Comparison of ENCODE assay signal across 8 cellular contexts in genomic region chr9:4077499-4078102, GRCh38.
A peak's percentile ranks its signal among the peaks of the same experiment; 100 is the strongest.
DNase-seq lines count a peak whose midpoint lies in the region; ATAC-seq, FAIRE-seq and TF ChIP-seq lines count a peak whose summit lies in the region.

No MANE protein-coding gene starts in this region.

- peak; percentile 67 to 85 for TF ChIP-seq RAD21 in liver (IDR thresholded peaks at IDR 0.05)

- DNase-seq in DMS53 treated with DMSO at 0.1 percent for 48 hours (lab: John Stamatoyannopoulos, UW; ENCODE audit: unreplicated experiment) (peak; percentile 7), SW480 (ENCODE audit: low spot score) (peak; percentile 26), bronchial epithelial cell (ENCODE audit: low read depth) (peak; percentile 30), immature natural killer cell (no peak)
- DNase-seq in stimulated activated CD8-positive, alpha-beta memory T cell treated with anti-CD3 and anti-CD28 coated beads, Interleukin-4, amount 100 ng/mL, for 4 hours (ENCODE audit: low read depth in 2 of 2, low spot score in 1 of 2): peak; percentile 4

- H3K36me3 ChIP-seq in bronchial epithelial cell (ENCODE audit: control insufficient read depth, insufficient read depth, low read length) (no peaks in the 10 kb centered on the region), liver (ENCODE audit: control insufficient read depth in 4 of 4, insufficient read depth in 3 of 4, low read depth in 1 of 4, low read length in 3 of 4) (no peaks in the 10 kb centered on the region)

- no peaks in the 10 kb centered on the region for H3K4me1 Mint-ChIP-seq in immature natural killer cell

- TF ChIP-seq CTCF in bronchial epithelial cell (IDR thresholded peaks at IDR 0.05; ENCODE audit: insufficient read depth, low read length, severe bottlenecking): peak; percentile 71
- peak; percentile 51 for TF ChIP-seq CTCF in liver (IDR thresholded peaks at IDR 0.05; ENCODE audit: low read depth, low read length, missing input control)

- H3K9me3 ChIP-seq in liver (ENCODE audit: control insufficient read depth in 4 of 4, low read length in 3 of 4): no peaks in the 10 kb centered on the region

- H3K27me3 Mint-ChIP-seq in immature natural killer cell (ENCODE audit: low read depth in 3 of 3): peaks cover 2 to 7% (median 3%) of the 10 kb centered on the region in 3 donors

- H3K4me3 ChIP-seq in bronchial epithelial cell (ENCODE audit: low read depth, low read length): no peak overlapping the region
- H3K4me3 ChIP-seq in liver (ENCODE audit: low read depth in 1 of 3, low read length in 3 of 3): no peak overlapping the region

- no peak overlapping the region for H3K27ac ChIP-seq in liver (ENCODE audit: low read depth in 1 of 2, low read length in 2 of 2)

- no peak overlapping the region for H3K9ac ChIP-seq in liver (ENCODE audit: low read depth in 1 of 2, low read length in 2 of 2)

- H3K9me3 Mint-ChIP-seq in immature natural killer cell: no peaks in the 10 kb centered on the region

- 56% methylated on average over 6 of the region's 6 CpGs for WGBS in liver

- H3K27me3 ChIP-seq in bronchial epithelial cell (ENCODE audit: control insufficient read depth, insufficient read depth, low read length) (no peaks in the 10 kb centered on the region), liver (ENCODE audit: control insufficient read depth in 4 of 4, insufficient read depth in 4 of 4, low read length in 3 of 4) (no peaks in the 10 kb centered on the region)

- H3K4me1 ChIP-seq in liver (ENCODE audit: control insufficient read depth in 4 of 4, insufficient read depth in 4 of 4, low read length in 3 of 4): peaks cover 0 to 6% (median 3%) of the 10 kb centered on the region in 4 donors

- H3K36me3 Mint-ChIP-seq in immature natural killer cell: no peaks in the 10 kb centered on the region

- peak; percentile 72 for ATAC-seq in HG03175 (IDR thresholded peaks at IDR 0.05; ENCODE audit: unreplicated experiment)
- no peak for ATAC-seq in GM18870 (IDR thresholded peaks at IDR 0.05; ENCODE audit: unreplicated experiment)

- H3K27ac Mint-ChIP-seq in immature natural killer cell: no peak overlapping the region

- no peak overlapping the region for H3K4me3 Mint-ChIP-seq in immature natural killer cell

- FAIRE-seq in bronchial epithelial cell (lab: Jason Lieb, UNC): no peak

TF ChIP-seq in liver, 16 proteins besides CTCF, POLR2A, EP300 and RAD21:
- TF ChIP-seq HNF4A (conservative IDR thresholded peaks at IDR 0.05) (no peak), MAX (IDR thresholded peaks at IDR 0.05) (no peak), HNF4G (IDR thresholded peaks at IDR 0.05) (no peak), GABPA (IDR thresholded peaks at IDR 0.05 in 1 of 2, conservative IDR thresholded peaks at IDR 0.05 in 1 of 2) (no peak), TAF1 (conservative IDR thresholded peaks at IDR 0.05) (no peak), EGR1 (IDR thresholded peaks at IDR 0.05; ENCODE audit: low read depth in 2 of 2) (no peak), ZBTB33 (IDR thresholded peaks at IDR 0.05) (no peak), JUND (IDR thresholded peaks at IDR 0.05) (no peak), YY1 (IDR thresholded peaks at IDR 0.05) (no peak), SP1 (IDR thresholded peaks at IDR 0.05) (no peak), RXRA (IDR thresholded peaks at IDR 0.05) (no peak), FOXA1 (IDR thresholded peaks at IDR 0.05) (no peak), FOXA2 (IDR thresholded peaks at IDR 0.05) (no peak), ATF3 (IDR thresholded peaks at IDR 0.05) (no peak)
- TF ChIP-seq, protein P1, sequence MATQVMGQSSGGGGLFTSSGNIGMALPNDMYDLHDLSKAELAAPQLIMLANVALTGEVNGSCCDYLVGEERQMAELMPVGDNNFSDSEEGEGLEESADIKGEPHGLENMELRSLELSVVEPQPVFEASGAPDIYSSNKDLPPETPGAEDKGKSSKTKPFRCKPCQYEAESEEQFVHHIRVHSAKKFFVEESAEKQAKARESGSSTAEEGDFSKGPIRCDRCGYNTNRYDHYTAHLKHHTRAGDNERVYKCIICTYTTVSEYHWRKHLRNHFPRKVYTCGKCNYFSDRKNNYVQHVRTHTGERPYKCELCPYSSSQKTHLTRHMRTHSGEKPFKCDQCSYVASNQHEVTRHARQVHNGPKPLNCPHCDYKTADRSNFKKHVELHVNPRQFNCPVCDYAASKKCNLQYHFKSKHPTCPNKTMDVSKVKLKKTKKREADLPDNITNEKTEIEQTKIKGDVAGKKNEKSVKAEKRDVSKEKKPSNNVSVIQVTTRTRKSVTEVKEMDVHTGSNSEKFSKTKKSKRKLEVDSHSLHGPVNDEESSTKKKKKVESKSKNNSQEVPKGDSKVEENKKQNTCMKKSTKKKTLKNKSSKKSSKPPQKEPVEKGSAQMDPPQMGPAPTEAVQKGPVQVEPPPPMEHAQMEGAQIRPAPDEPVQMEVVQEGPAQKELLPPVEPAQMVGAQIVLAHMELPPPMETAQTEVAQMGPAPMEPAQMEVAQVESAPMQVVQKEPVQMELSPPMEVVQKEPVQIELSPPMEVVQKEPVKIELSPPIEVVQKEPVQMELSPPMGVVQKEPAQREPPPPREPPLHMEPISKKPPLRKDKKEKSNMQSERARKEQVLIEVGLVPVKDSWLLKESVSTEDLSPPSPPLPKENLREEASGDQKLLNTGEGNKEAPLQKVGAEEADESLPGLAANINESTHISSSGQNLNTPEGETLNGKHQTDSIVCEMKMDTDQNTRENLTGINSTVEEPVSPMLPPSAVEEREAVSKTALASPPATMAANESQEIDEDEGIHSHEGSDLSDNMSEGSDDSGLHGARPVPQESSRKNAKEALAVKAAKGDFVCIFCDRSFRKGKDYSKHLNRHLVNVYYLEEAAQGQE (IDR thresholded peaks at IDR 0.05): no peak

Comparison
In these comparisons a context has a peak if more than half of its experiments do, and no peak if none do; other contexts are left out.
1. DNase-seq: peak in DMS53 treated with DMSO at 0.1 percent for 48 hours (single experiment), SW480 (single experiment), bronchial epithelial cell (single experiment) and stimulated activated CD8-positive, alpha-beta memory T cell treated with anti-CD3 and anti-CD28 coated beads, Interleukin-4, amount 100 ng/mL, for 4 hours (2 of 2); none in immature natural killer cell (0 of 3).